ENCODE assay signal across 2 cellular contexts in the genomic region with DNA sequence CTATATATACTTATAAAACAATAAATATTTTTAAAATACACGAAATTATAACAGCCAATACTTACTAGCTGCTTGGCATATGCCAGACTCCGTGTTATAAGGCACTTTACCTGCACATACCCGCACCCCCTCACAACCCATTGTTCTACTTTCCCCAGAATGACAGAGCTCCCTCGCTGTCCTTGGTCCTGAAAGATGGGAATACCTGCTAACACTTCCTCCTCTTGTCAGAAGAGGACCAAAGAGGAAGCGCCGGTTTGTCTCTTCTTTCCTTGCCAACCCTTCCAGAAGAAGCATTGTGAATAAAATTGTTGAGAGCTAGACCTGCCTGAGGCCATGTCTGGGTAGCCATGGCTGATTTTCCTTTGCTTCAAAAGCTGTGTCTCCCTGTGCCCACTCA.
TF ChIP-seq lines count a peak whose summit lies in the region.

No MANE protein-coding gene starts in this region.

TF ChIP-seq in HEK293, 187 proteins besides CTCF, POLR2A, EP300 and RAD21:
- TF ChIP-seq, protein P1, sequence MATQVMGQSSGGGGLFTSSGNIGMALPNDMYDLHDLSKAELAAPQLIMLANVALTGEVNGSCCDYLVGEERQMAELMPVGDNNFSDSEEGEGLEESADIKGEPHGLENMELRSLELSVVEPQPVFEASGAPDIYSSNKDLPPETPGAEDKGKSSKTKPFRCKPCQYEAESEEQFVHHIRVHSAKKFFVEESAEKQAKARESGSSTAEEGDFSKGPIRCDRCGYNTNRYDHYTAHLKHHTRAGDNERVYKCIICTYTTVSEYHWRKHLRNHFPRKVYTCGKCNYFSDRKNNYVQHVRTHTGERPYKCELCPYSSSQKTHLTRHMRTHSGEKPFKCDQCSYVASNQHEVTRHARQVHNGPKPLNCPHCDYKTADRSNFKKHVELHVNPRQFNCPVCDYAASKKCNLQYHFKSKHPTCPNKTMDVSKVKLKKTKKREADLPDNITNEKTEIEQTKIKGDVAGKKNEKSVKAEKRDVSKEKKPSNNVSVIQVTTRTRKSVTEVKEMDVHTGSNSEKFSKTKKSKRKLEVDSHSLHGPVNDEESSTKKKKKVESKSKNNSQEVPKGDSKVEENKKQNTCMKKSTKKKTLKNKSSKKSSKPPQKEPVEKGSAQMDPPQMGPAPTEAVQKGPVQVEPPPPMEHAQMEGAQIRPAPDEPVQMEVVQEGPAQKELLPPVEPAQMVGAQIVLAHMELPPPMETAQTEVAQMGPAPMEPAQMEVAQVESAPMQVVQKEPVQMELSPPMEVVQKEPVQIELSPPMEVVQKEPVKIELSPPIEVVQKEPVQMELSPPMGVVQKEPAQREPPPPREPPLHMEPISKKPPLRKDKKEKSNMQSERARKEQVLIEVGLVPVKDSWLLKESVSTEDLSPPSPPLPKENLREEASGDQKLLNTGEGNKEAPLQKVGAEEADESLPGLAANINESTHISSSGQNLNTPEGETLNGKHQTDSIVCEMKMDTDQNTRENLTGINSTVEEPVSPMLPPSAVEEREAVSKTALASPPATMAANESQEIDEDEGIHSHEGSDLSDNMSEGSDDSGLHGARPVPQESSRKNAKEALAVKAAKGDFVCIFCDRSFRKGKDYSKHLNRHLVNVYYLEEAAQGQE (tag by site-specific recombination; IDR thresholded peaks at IDR 0.05) = peak; percentile 90
- TF ChIP-seq, protein P2, sequence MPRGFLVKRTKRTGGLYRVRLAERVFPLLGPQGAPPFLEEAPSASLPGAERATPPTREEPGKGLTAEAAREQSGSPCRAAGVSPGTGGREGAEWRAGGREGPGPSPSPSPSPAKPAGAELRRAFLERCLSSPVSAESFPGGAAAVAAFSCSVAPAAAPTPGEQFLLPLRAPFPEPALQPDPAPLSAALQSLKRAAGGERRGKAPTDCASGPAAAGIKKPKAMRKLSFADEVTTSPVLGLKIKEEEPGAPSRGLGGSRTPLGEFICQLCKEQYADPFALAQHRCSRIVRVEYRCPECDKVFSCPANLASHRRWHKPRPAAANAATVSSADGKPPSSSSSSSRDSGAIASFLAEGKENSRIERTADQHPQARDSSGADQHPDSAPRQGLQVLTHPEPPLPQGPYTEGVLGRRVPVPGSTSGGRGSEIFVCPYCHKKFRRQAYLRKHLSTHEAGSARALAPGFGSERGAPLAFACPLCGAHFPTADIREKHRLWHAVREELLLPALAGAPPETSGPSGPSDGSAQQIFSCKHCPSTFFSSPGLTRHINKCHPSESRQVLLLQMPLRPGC (tag by site-specific recombination; IDR thresholded peaks at IDR 0.05) = no peak
- TF ChIP-seq OVOL3 (tag by site-specific recombination; IDR thresholded peaks at IDR 0.05) (no peak), ZNF112 (tag by site-specific recombination; IDR thresholded peaks at IDR 0.05) (no peak)
- TF ChIP-seq, protein P3, sequence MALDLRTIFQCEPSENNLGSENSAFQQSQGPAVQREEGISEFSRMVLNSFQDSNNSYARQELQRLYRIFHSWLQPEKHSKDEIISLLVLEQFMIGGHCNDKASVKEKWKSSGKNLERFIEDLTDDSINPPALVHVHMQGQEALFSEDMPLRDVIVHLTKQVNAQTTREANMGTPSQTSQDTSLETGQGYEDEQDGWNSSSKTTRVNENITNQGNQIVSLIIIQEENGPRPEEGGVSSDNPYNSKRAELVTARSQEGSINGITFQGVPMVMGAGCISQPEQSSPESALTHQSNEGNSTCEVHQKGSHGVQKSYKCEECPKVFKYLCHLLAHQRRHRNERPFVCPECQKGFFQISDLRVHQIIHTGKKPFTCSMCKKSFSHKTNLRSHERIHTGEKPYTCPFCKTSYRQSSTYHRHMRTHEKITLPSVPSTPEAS (tag by site-specific recombination; IDR thresholded peaks at IDR 0.05) = no peak

TF ChIP-seq in H1, 55 proteins besides CTCF, POLR2A, EP300 and RAD21 (continued from another document):
- TF ChIP-seq CTBP2 (IDR thresholded peaks at IDR 0.05; ENCODE audit: borderline replicate concordance, insufficient read depth, insufficient read length, low read length) (no peak), HDAC2 (IDR thresholded peaks at IDR 0.05; ENCODE audit: borderline replicate concordance in 1 of 2, low read depth in 2 of 2, low read length in 2 of 2) (0 out of 4 replicates have a peak, but pooled peaks of 1 of the 2 experiments have one; percentile 32), EZH2 (IDR thresholded peaks at IDR 0.05; ENCODE audit: low read depth, low read length, severe bottlenecking) (no peak), SIX5 (IDR thresholded peaks at IDR 0.05; ENCODE audit: low read depth, low read length) (no peak)
